In genomic region chr3:102177075-102177755, GRCh38 we compare ENCODE assay signal across 17 cellular contexts.
"Had no signal": no experiment of that assay in that cellular context is flagged by ENCODE, and none has a peak within 500 bp of the region (broad histone marks: within the 10 kb centered on the region; RNA-seq: fewer than 3 reads in every experiment).

No MANE protein-coding gene starts in this region.

- H3K27ac ChIP-seq: adrenal gland, thyroid gland had no signal

- ATAC-seq: T-cell had no signal

- H3K36me3 ChIP-seq: adrenal gland, esophagus muscularis mucosa, thyroid gland had no signal

- H3K4me3 ChIP-seq: adrenal gland, esophagus muscularis mucosa, thyroid gland had no signal

- H3K4me1 Mint-ChIP-seq: nephron had no signal

- H3K27me3 Mint-ChIP-seq: dendritic cell treated with granulocyte-macrophage colony-stimulating factor and Interleukin-4, amounts not matched to agents 40 ng/mL and 50 ng/mL, for 4 days had no signal

- H3K36me3 Mint-ChIP-seq: T-cell had no signal

- H3K9me3 Mint-ChIP-seq: dendritic cell treated with granulocyte-macrophage colony-stimulating factor and Interleukin-4, amounts not matched to agents 40 ng/mL and 50 ng/mL, for 4 days; nephron; T-cell had no signal

- H3K4me3 Mint-ChIP-seq: dendritic cell treated with granulocyte-macrophage colony-stimulating factor and Interleukin-4, amounts not matched to agents 40 ng/mL and 50 ng/mL, for 4 days; nephron; T-cell had no signal

- H3K27me3 ChIP-seq: adrenal gland, esophagus muscularis mucosa, thyroid gland had no signal

- H3K27ac Mint-ChIP-seq: dendritic cell treated with granulocyte-macrophage colony-stimulating factor and Interleukin-4, amounts not matched to agents 40 ng/mL and 50 ng/mL, for 4 days; nephron; T-cell had no signal

- H3K9me3 ChIP-seq: adrenal gland, esophagus muscularis mucosa, thyroid gland had no signal

- DNase-seq: activated CD4-positive, CD25-positive, alpha-beta regulatory T cell treated with anti-CD3 and anti-CD28 coated beads, Interleukin-2, amount 50 U/mL, for 72 hours; activated CD8-positive, alpha-beta memory T cell treated with anti-CD3 and anti-CD28 coated beads for 24 hours; activated CD8-positive, alpha-beta memory T cell treated with anti-CD3 and anti-CD28 coated beads, Interleukin-2, amount 50 U/mL, for 48 hours; activated effector memory CD4-positive, alpha-beta T cell treated with Interleukin-2 at 50 U/mL for 16 hours; activated naive CD4-positive, alpha-beta T cell treated with anti-CD3 and anti-CD28 coated beads, Interleukin-2, amount 50 U/mL, for 16 hours; activated T-cell treated with anti-CD3 and anti-CD28 coated beads, Interleukin-2, amount 50 U/mL, for 48 hours; adrenal gland; effector CD8-positive, alpha-beta T cell; nucleus accumbens; retina; stimulated activated CD8-positive, alpha-beta memory T cell treated with anti-CD3 and anti-CD28 coated beads, Interleukin-4, amount 100 ng/mL, for 48 hours; stimulated activated naive CD4-positive, alpha-beta T cell; T-cell; thyroid gland had no signal
